17 cellular contexts compared by ENCODE assay signal in genomic region chr2:125386074-125386473, GRCh38.
A peak's percentile ranks its signal among the peaks of the same experiment; 100 is the strongest.
DNase-seq lines count a peak whose midpoint lies in the region; ATAC-seq and TF ChIP-seq lines count a peak whose summit lies in the region.
"Had no signal": no experiment of that assay in that cellular context is flagged by ENCODE, and none has a peak within 500 bp of the region (broad histone marks: within the 10 kb centered on the region; RNA-seq: fewer than 3 reads in every experiment).

No MANE protein-coding gene starts in this region.

- no peaks in the 10 kb centered on the region for H3K4me1 Mint-ChIP-seq in activated CD8-positive, alpha-beta T cell treated with anti-CD3 and anti-CD28 coated beads for 36 hours (ENCODE audit: low read depth)
- H3K4me1 Mint-ChIP-seq in activated CD8-positive, alpha-beta T cell treated with anti-CD3 and anti-CD28 coated beads, Interleukin-2, amount 10 ng/mL, durations not matched to agents 7 days and 5 days (ENCODE audit: low read depth) = no peaks in the 10 kb centered on the region
- no peaks in the 10 kb centered on the region for H3K4me1 Mint-ChIP-seq in Calu3 (ENCODE audit: low read depth, unreplicated experiment)
- H3K4me1 Mint-ChIP-seq: central memory CD8-positive, alpha-beta T cell; naive thymus-derived CD4-positive, alpha-beta T cell had no signal

- H3K9me3 Mint-ChIP-seq in activated CD8-positive, alpha-beta T cell treated with anti-CD3 and anti-CD28 coated beads for 36 hours = peaks cover 2% of the 10 kb centered on the region
- H3K9me3 Mint-ChIP-seq in activated CD8-positive, alpha-beta T cell treated with anti-CD3 and anti-CD28 coated beads, Interleukin-2, amount 10 ng/mL, durations not matched to agents 7 days and 5 days (ENCODE audit: insufficient read depth) = peaks cover 5% of the 10 kb centered on the region
- peaks cover 13% of the 10 kb centered on the region for H3K9me3 Mint-ChIP-seq in Calu3 (ENCODE audit: low read depth, unreplicated experiment)

- TF ChIP-seq CTCF in activated CD8-positive, alpha-beta T cell treated with anti-CD3 and anti-CD28 coated beads for 36 hours (IDR thresholded peaks at IDR 0.05) = no peak
- no peak for TF ChIP-seq CTCF in Calu3 (IDR thresholded peaks at IDR 0.05; ENCODE audit: unreplicated experiment)
- TF ChIP-seq CTCF in GM10266 (IDR thresholded peaks at IDR 0.05; ENCODE audit: control insufficient read depth, insufficient read depth, low read depth, missing control alignments) = no peak

- peak; percentile 1 for DNase-seq in activated CD8-positive, alpha-beta T cell treated with anti-CD3 and anti-CD28 coated beads for 36 hours
- DNase-seq in activated CD8-positive, alpha-beta T cell treated with anti-CD3 and anti-CD28 coated beads, Interleukin-2, amount 10 ng/mL, durations not matched to agents 7 days and 5 days = no peak
- DNase-seq in ecto neural progenitor cell (ENCODE audit: low spot score) = peak; percentile 46
- no peak for DNase-seq in Calu3
- no peak for DNase-seq in UCSD-AML1 (lab: John Stamatoyannopoulos, UW; ENCODE audit: unreplicated experiment)
- DNase-seq in GM10266 (ENCODE audit: extremely low spot score) = no peak
- DNase-seq: foreskin melanocyte; mesenchymal stem cell; MV-4-11; naive thymus-derived CD4-positive, alpha-beta T cell; NCI-H1930; NK-92 treated with Interleukin-12 subunit alpha and Interleukin-12 subunit beta, amount 100 ng/mL, for 24 hours had no signal

- no peaks in the 10 kb centered on the region for H3K27me3 Mint-ChIP-seq in activated CD8-positive, alpha-beta T cell treated with anti-CD3 and anti-CD28 coated beads for 36 hours
- H3K27me3 Mint-ChIP-seq in activated CD8-positive, alpha-beta T cell treated with anti-CD3 and anti-CD28 coated beads, Interleukin-2, amount 10 ng/mL, durations not matched to agents 7 days and 5 days (ENCODE audit: low read depth) = no peaks in the 10 kb centered on the region
- H3K27me3 Mint-ChIP-seq in Calu3 (ENCODE audit: unreplicated experiment) = no peaks in the 10 kb centered on the region
- H3K27me3 Mint-ChIP-seq: central memory CD8-positive, alpha-beta T cell; naive thymus-derived CD4-positive, alpha-beta T cell had no signal

- CTCF ChIA-PET in activated CD8-positive, alpha-beta T cell treated with anti-CD3 and anti-CD28 coated beads for 36 hours (lab: Charles Lee) = no interaction called here
- CTCF ChIA-PET in activated CD8-positive, alpha-beta T cell treated with anti-CD3 and anti-CD28 coated beads, Interleukin-2, amount 10 ng/mL, durations not matched to agents 7 days and 5 days (lab: Charles Lee) = no interaction called here
- CTCF ChIA-PET in Calu3 (lab: Charles Lee) = no interaction called here

- H3K27ac Mint-ChIP-seq in activated CD8-positive, alpha-beta T cell treated with anti-CD3 and anti-CD28 coated beads for 36 hours = no peak overlapping the region
- H3K27ac Mint-ChIP-seq in activated CD8-positive, alpha-beta T cell treated with anti-CD3 and anti-CD28 coated beads, Interleukin-2, amount 10 ng/mL, durations not matched to agents 7 days and 5 days = no peak overlapping the region
- no peak overlapping the region for H3K27ac Mint-ChIP-seq in Calu3 (ENCODE audit: unreplicated experiment)
- H3K27ac Mint-ChIP-seq: activated naive CD4-positive, alpha-beta T cell treated with anti-CD3 and anti-CD28 coated beads, Interleukin-2, amount 50 U/mL, for 72 hours; naive thymus-derived CD4-positive, alpha-beta T cell had no signal

- POLR2A ChIA-PET in activated CD8-positive, alpha-beta T cell treated with anti-CD3 and anti-CD28 coated beads for 36 hours (lab: Charles Lee) = no interaction called here
- POLR2A ChIA-PET in activated CD8-positive, alpha-beta T cell treated with anti-CD3 and anti-CD28 coated beads, Interleukin-2, amount 10 ng/mL, durations not matched to agents 7 days and 5 days (lab: Charles Lee) = no interaction called here

- no peak overlapping the region for H3K4me3 Mint-ChIP-seq in activated CD8-positive, alpha-beta T cell treated with anti-CD3 and anti-CD28 coated beads for 36 hours
- no peak overlapping the region for H3K4me3 Mint-ChIP-seq in activated CD8-positive, alpha-beta T cell treated with anti-CD3 and anti-CD28 coated beads, Interleukin-2, amount 10 ng/mL, durations not matched to agents 7 days and 5 days
- no peak overlapping the region for H3K4me3 Mint-ChIP-seq in Calu3 (ENCODE audit: low read depth, unreplicated experiment)
- H3K4me3 Mint-ChIP-seq: central memory CD8-positive, alpha-beta T cell; naive thymus-derived CD4-positive, alpha-beta T cell had no signal

- no TSS peak for BruUV-seq in Calu3 (replicated peaks; lab: Mats Ljungman, UMichigan)

- intact Hi-C loops in activated CD8-positive, alpha-beta T cell treated with anti-CD3 and anti-CD28 coated beads for 36 hours (cut with micrococcal nuclease) = no loop called here
- intact Hi-C loops in Calu3 (cut with micrococcal nuclease; ENCODE audit: unreplicated experiment) = no loop called here

- ATAC-seq in activated CD8-positive, alpha-beta T cell treated with anti-CD3 and anti-CD28 coated beads for 36 hours = no peak
- no peak for ATAC-seq in activated CD8-positive, alpha-beta T cell treated with anti-CD3 and anti-CD28 coated beads, Interleukin-2, amount 10 ng/mL, durations not matched to agents 7 days and 5 days
- peak; percentile 76 for ATAC-seq in HG03342 (IDR thresholded peaks at IDR 0.05; ENCODE audit: unreplicated experiment)
- ATAC-seq in GM19452 (IDR thresholded peaks at IDR 0.05; ENCODE audit: unreplicated experiment) = no peak
- ATAC-seq: activated naive CD4-positive, alpha-beta T cell treated with anti-CD3 and anti-CD28 coated beads, Interleukin-2, amount 50 U/mL, for 72 hours; naive thymus-derived CD4-positive, alpha-beta T cell; sciatic nerve had no signal

- H3K36me3 Mint-ChIP-seq in activated CD8-positive, alpha-beta T cell treated with anti-CD3 and anti-CD28 coated beads for 36 hours (ENCODE audit: low read depth) = no peaks in the 10 kb centered on the region
- no peaks in the 10 kb centered on the region for H3K36me3 Mint-ChIP-seq in activated CD8-positive, alpha-beta T cell treated with anti-CD3 and anti-CD28 coated beads, Interleukin-2, amount 10 ng/mL, durations not matched to agents 7 days and 5 days (ENCODE audit: low read depth)
- H3K36me3 Mint-ChIP-seq in Calu3 (ENCODE audit: insufficient read depth, unreplicated experiment) = no peaks in the 10 kb centered on the region
- H3K36me3 Mint-ChIP-seq: activated naive CD4-positive, alpha-beta T cell treated with anti-CD3 and anti-CD28 coated beads, Interleukin-2, amount 50 U/mL, for 72 hours; naive thymus-derived CD4-positive, alpha-beta T cell had no signal

Comparison
In these comparisons a context has a peak if more than half of its experiments do, and no peak if none do; other contexts are left out.
1. DNase-seq: peak in activated CD8-positive, alpha-beta T cell treated with anti-CD3 and anti-CD28 coated beads for 36 hours (single experiment) and ecto neural progenitor cell (single experiment); none in activated CD8-positive, alpha-beta T cell treated with anti-CD3 and anti-CD28 coated beads, Interleukin-2, amount 10 ng/mL, durations not matched to agents 7 days and 5 days (single experiment), Calu3 (single experiment), UCSD-AML1 (single experiment) and GM10266 (single experiment).